Comparison of ENCODE assay signal across 21 cellular contexts in genomic region chr11:78683774-78684173, GRCh38.
DNase-seq lines count a peak whose midpoint lies in the region; ATAC-seq and TF ChIP-seq lines count a peak whose summit lies in the region.
"Had no signal": no experiment of that assay in that cellular context is flagged by ENCODE, and none has a peak within 500 bp of the region (broad histone marks: within the 10 kb centered on the region; RNA-seq: fewer than 3 reads in every experiment).

No MANE protein-coding gene starts in this region.

- 0 out of 2 replicates have a peak, but pooled peaks cover 12% of the 10 kb centered on the region for H3K4me1 ChIP-seq in Caco-2
- H3K4me1 ChIP-seq in HUES6 (ENCODE audit: control insufficient read depth, insufficient read depth, low read length): peaks cover 7% of the 10 kb centered on the region
- H3K4me1 ChIP-seq: BE2C, SJCRH30 had no signal

- no TSS peak for BruUV-seq in Caco-2 (replicated peaks; lab: Mats Ljungman, UMichigan)

- H3K4me3 Mint-ChIP-seq in Caco-2 (ENCODE audit: unreplicated experiment) (peak overlapping the region; percentile 53), glutamatergic neuron (ENCODE audit: unreplicated experiment) (peak overlapping the region; percentile 40), mesothelial cell of epicardium (peak overlapping the region; percentile 38)
- H3K4me3 Mint-ChIP-seq: CD4-positive, alpha-beta T cell had no signal

- POLR2A ChIA-PET in Caco-2 (lab: Charles Lee): no interaction called here

- H3K27me3 Mint-ChIP-seq in Caco-2 (ENCODE audit: insufficient read depth, unreplicated experiment): peaks cover 6% of the 10 kb centered on the region
- H3K27me3 Mint-ChIP-seq in glutamatergic neuron (ENCODE audit: unreplicated experiment): peaks cover 4% of the 10 kb centered on the region
- H3K27me3 Mint-ChIP-seq in mesothelial cell of epicardium (ENCODE audit: low read depth): no peaks in the 10 kb centered on the region
- H3K27me3 Mint-ChIP-seq: IgD-negative memory B cell had no signal

- H3K9me3 Mint-ChIP-seq in Caco-2 (ENCODE audit: unreplicated experiment) (no peaks in the 10 kb centered on the region), glutamatergic neuron (ENCODE audit: unreplicated experiment) (no peaks in the 10 kb centered on the region), mesothelial cell of epicardium (no peaks in the 10 kb centered on the region)
- H3K9me3 Mint-ChIP-seq: IgD-negative memory B cell had no signal

- peaks cover 12% of the 10 kb centered on the region for H3K4me1 Mint-ChIP-seq in Caco-2 (ENCODE audit: low read depth, unreplicated experiment)
- H3K4me1 Mint-ChIP-seq in glutamatergic neuron (ENCODE audit: low read depth, unreplicated experiment): peaks cover 5% of the 10 kb centered on the region
- H3K4me1 Mint-ChIP-seq in mesothelial cell of epicardium: peaks cover 6% of the 10 kb centered on the region
- H3K4me1 Mint-ChIP-seq: IgD-negative memory B cell had no signal

- intact Hi-C loops in Caco-2 (cut with micrococcal nuclease; ENCODE audit: unreplicated experiment): no loop called here

- TF ChIP-seq CTCF in Caco-2 (IDR thresholded peaks at IDR 0.05; ENCODE audit: insufficient read depth in 1 of 2, low read depth in 1 of 2, low read length in 1 of 2, severe bottlenecking in 1 of 2, unreplicated experiment in 1 of 2) (no peak), glutamatergic neuron (IDR thresholded peaks at IDR 0.05; ENCODE audit: partially characterized antibody, unreplicated experiment) (no peak), mesothelial cell of epicardium (IDR thresholded peaks at IDR 0.05; ENCODE audit: unreplicated experiment) (no peak)

- H3K4me3 ChIP-seq in Caco-2 (ENCODE audit: low read depth, low read length) (peak overlapping the region; percentile 31), HUES6 (ENCODE audit: low read depth, low read length) (peak overlapping the region; percentile 58)
- H3K4me3 ChIP-seq: GM12878, SJCRH30 had no signal

- no peak overlapping the region for H3K27ac ChIP-seq in HUES6 (ENCODE audit: low read depth, low read length)
- H3K27ac ChIP-seq: SJCRH30 had no signal

- H3K36me3 Mint-ChIP-seq in Caco-2 (ENCODE audit: insufficient read depth, unreplicated experiment) (no peaks in the 10 kb centered on the region), glutamatergic neuron (ENCODE audit: unreplicated experiment) (no peaks in the 10 kb centered on the region), mesothelial cell of epicardium (peaks cover 28% of the 10 kb centered on the region)
- H3K36me3 Mint-ChIP-seq: IgD-negative memory B cell had no signal

- no peak for DNase-seq in Caco-2
- DNase-seq in glutamatergic neuron: no peak
- no peak for DNase-seq in mesothelial cell of epicardium (ENCODE audit: low spot score in 2 of 2, unreplicated experiment in 2 of 2)
- no peak for DNase-seq in stimulated activated naive CD4-positive, alpha-beta T cell (lab: John Stamatoyannopoulos, UW)
- no peak for DNase-seq in NCI-H1417 treated with DMSO at 0.1 percent for 48 hours (lab: John Stamatoyannopoulos, UW)
- no peak for DNase-seq in NCI-H82 treated with DMSO at 0.1 percent for 48 hours (lab: John Stamatoyannopoulos, UW; ENCODE audit: unreplicated experiment)
- DNase-seq: 8988T; BE2C; CD4-positive, alpha-beta T cell; DMS79; GDM1; GOT3; NCI-H187 treated with DMSO at 0.1 percent for 48 hours; NCI-H2171; NCI-H446 treated with DMSO at 0.1 percent for 48 hours; PC-3 had no signal

- H3K27ac Mint-ChIP-seq in Caco-2 (ENCODE audit: unreplicated experiment): peak overlapping the region; percentile 31
- H3K27ac Mint-ChIP-seq in glutamatergic neuron (ENCODE audit: unreplicated experiment): no peak overlapping the region
- no peak overlapping the region for H3K27ac Mint-ChIP-seq in mesothelial cell of epicardium
- H3K27ac Mint-ChIP-seq: CD4-positive, alpha-beta T cell; IgD-negative memory B cell had no signal

- H3K27me3 ChIP-seq in Caco-2 (replicated peaks; ENCODE audit: control insufficient read depth, insufficient read depth, low read length) (no peaks in the 10 kb centered on the region), HUES6 (ENCODE audit: control insufficient read depth, insufficient read depth, low read length) (no peaks in the 10 kb centered on the region)
- H3K27me3 ChIP-seq: BE2C, SJCRH30 had no signal

- H3K9me3 ChIP-seq in Caco-2: no peaks in the 10 kb centered on the region
- no peaks in the 10 kb centered on the region for H3K9me3 ChIP-seq in HUES6 (ENCODE audit: control insufficient read depth, insufficient read depth, low read depth, low read length)
- H3K9me3 ChIP-seq: BE2C, SJCRH30 had no signal

- H3K9ac ChIP-seq in HUES6 (ENCODE audit: low read length): peak overlapping the region; percentile 29

- no peak for ATAC-seq in GM19455 (IDR thresholded peaks at IDR 0.05; ENCODE audit: unreplicated experiment)
- ATAC-seq: GM12878, PC-3 had no signal

- CTCF ChIA-PET in Caco-2 (lab: Charles Lee): interaction anchor here (0.8 to 1.2 kb wide), 2 partner anchors 32 to 39 kb away, joined by 4 to 6 read pairs; no protein-coding TSS in a partner anchor

- H3K36me3 ChIP-seq in Caco-2 (ENCODE audit: control insufficient read depth, insufficient read depth, low read length) (no peaks in the 10 kb centered on the region), HUES6 (ENCODE audit: control insufficient read depth, insufficient read depth, low read length) (no peaks in the 10 kb centered on the region; the same call in 1 of the 2 replicates)
- H3K36me3 ChIP-seq: SJCRH30 had no signal
